1 cellular context compared by ENCODE assay signal in the genomic region with DNA sequence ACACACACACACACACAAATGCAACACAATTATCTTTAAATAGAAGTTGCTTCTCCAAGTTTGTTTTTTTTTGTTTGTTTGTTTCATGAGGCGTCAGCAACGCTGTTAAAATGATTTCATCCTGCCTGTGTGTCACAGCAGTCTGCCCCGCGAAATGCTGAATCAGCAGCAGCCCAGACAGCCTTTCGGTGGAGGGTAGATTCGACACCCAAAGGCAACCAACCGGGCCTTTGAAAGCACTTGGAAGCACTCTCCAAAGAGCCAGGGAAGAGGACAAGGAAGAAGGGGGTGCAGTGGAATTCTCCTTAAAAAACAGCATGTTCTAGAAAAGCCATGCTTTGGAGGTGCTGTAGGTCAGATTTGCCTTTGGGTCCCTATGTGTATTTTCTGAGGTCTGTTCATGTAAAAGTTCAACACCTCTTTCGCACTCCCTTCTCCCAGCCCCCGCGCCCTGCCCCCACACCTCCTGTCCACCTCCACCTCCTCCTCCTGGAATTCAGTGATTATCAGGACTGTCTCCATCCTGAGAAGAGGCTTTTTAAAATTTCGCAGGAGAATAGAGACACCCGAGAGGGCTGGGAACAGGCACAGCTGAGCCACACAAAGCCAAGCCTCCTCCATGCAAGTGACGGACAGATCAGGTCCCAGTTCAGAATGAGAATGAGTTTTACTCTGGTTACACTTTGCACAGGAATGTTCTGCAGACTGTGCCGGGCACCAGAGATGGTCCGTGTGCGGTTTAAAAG.
TF ChIP-seq lines count a peak whose summit lies in the region.

No MANE protein-coding gene starts in this region.

TF ChIP-seq in HepG2, 621 proteins besides CTCF, POLR2A, EP300 and RAD21 (continued from another document):
- TF ChIP-seq, protein P1, sequence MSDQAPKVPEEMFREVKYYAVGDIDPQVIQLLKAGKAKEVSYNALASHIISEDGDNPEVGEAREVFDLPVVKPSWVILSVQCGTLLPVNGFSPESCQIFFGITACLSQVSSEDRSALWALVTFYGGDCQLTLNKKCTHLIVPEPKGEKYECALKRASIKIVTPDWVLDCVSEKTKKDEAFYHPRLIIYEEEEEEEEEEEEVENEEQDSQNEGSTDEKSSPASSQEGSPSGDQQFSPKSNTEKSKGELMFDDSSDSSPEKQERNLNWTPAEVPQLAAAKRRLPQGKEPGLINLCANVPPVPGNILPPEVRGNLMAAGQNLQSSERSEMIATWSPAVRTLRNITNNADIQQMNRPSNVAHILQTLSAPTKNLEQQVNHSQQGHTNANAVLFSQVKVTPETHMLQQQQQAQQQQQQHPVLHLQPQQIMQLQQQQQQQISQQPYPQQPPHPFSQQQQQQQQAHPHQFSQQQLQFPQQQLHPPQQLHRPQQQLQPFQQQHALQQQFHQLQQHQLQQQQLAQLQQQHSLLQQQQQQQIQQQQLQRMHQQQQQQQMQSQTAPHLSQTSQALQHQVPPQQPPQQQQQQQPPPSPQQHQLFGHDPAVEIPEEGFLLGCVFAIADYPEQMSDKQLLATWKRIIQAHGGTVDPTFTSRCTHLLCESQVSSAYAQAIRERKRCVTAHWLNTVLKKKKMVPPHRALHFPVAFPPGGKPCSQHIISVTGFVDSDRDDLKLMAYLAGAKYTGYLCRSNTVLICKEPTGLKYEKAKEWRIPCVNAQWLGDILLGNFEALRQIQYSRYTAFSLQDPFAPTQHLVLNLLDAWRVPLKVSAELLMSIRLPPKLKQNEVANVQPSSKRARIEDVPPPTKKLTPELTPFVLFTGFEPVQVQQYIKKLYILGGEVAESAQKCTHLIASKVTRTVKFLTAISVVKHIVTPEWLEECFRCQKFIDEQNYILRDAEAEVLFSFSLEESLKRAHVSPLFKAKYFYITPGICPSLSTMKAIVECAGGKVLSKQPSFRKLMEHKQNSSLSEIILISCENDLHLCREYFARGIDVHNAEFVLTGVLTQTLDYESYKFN (CRISPR knock-in tag; conservative IDR thresholded peaks at IDR 0.05), result no peak
- TF ChIP-seq MAFF (IDR thresholded peaks at IDR 0.05; ENCODE audit: low read depth, low read length), result peak; percentile 84
- no peak for TF ChIP-seq RFXAP (CRISPR knock-in tag; IDR thresholded peaks at IDR 0.05; ENCODE audit: borderline replicate concordance)
